28 cellular contexts compared by ENCODE assay signal in the genomic region with DNA sequence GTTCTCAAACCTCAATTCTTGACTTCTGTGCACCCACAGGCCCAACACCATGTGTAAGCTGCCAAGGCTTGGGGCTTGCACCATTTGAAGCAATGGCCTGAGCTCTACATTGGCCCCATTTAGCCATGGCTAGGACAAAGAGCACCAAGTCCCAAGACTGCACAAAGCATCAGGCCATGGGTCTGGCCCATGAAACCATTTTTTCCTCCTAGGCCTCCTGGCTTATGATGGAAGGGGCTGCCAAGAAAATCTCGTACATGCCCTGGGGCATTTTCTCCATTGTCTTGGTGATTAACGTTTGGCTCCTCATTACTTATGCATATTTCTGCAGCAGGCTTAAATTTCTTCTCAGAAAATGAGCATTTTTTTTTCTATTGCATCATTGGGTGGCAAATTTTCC.
"Had no signal": no experiment of that assay in that cellular context is flagged by ENCODE, and none has a peak within 500 bp of the region (broad histone marks: within the 10 kb centered on the region; RNA-seq: fewer than 3 reads in every experiment).

No MANE protein-coding gene starts in this region.

- FAIRE-seq: bronchial epithelial cell, TTC549 had no signal

- ATAC-seq: activated CD8-positive, alpha-beta T cell treated with anti-CD3 and anti-CD28 coated beads for 36 hours; activated naive CD8-positive, alpha-beta T cell treated with anti-CD3 and anti-CD28 coated beads, Interleukin-2, amount 50 U/mL, for 24 hours; activated T-cell treated with anti-CD3 and anti-CD28 coated beads, Interleukin-2, amount 50 U/mL, for 4 hours had no signal

- H3K36me3 ChIP-seq: ascending aorta, cardiac muscle cell had no signal

- H3K4me1 ChIP-seq: ascending aorta had no signal

- H3K27ac ChIP-seq: ascending aorta, cardiac muscle cell, VCaP had no signal

- H3K4me3 ChIP-seq: ascending aorta, cardiac muscle cell had no signal

- H3K9me3 ChIP-seq: ascending aorta had no signal

- DNase-seq: activated B cell treated with CpG ODN at 0.5 μM for 24 hours; activated CD4-positive, alpha-beta memory T cell treated with anti-CD3 and anti-CD28 coated beads for 36 hours; activated CD4-positive, alpha-beta T cell treated with anti-CD3 and anti-CD28 coated beads for 4 hours; activated CD4-positive, alpha-beta T cell treated with anti-CD3 and anti-CD28 coated beads, Interleukin-2, amount 10 ng/mL, durations not matched to agents 24 days and 14 days; activated CD4-positive, alpha-beta T cell treated with anti-CD3 and anti-CD28 coated beads, Interleukin-2, amount 50 U/mL, for 1 hour; activated CD4-positive, alpha-beta T cell treated with anti-CD3 and anti-CD28 coated beads, Interleukin-2, amount 50 U/mL, for 4 hours; activated CD4-positive, CD25-positive, alpha-beta regulatory T cell treated with anti-CD3 and anti-CD28 coated beads, Interleukin-2, amount 50 U/mL, for 72 hours; activated CD8-positive, alpha-beta memory T cell treated with anti-CD3 and anti-CD28 coated beads, Interleukin-2, amount 50 U/mL, for 4 hours; activated CD8-positive, alpha-beta T cell treated with anti-CD3 and anti-CD28 coated beads for 36 hours; activated effector memory CD4-positive, alpha-beta T cell treated with Interleukin-2 at 50 U/mL for 16 hours; activated gamma-delta T cell; activated naive CD4-positive, alpha-beta T cell treated with anti-CD3 and anti-CD28 coated beads, Interleukin-2, amount 10 ng/mL, durations not matched to agents 7 days and 5 days; activated naive CD4-positive, alpha-beta T cell treated with Interleukin-2 at 50 U/mL for 16 hours; activated naive CD8-positive, alpha-beta T cell treated with anti-CD3 and anti-CD28 coated beads, Interleukin-2, amount 10 ng/mL, durations not matched to agents 7 days and 5 days; activated naive CD8-positive, alpha-beta T cell treated with anti-CD3 and anti-CD28 coated beads, Interleukin-2, amount 50 U/mL, for 24 hours; activated T-cell treated with anti-CD3 and anti-CD28 coated beads for 4 hours; activated T-cell treated with anti-CD3 and anti-CD28 coated beads, Interleukin-2, amount 50 U/mL, for 1 hour; activated T-cell treated with anti-CD3 and anti-CD28 coated beads, Interleukin-2, amount 50 U/mL, for 4 hours; amygdala; anterior cingulate cortex; caudate nucleus; T-helper 2 cell; T-helper 9 cell had no signal
